In genomic region chr1:246831543-246831942, GRCh38 we compare ENCODE assay signal across 19 cellular contexts.
DNase-seq lines count a peak whose midpoint lies in the region; ATAC-seq, FAIRE-seq and TF ChIP-seq lines count a peak whose summit lies in the region.
"Had no signal": no experiment of that assay in that cellular context is flagged by ENCODE, and none has a peak within 500 bp of the region (broad histone marks: within the 10 kb centered on the region; RNA-seq: fewer than 3 reads in every experiment).

No MANE protein-coding gene starts in this region.

- no peaks in the 10 kb centered on the region for H3K4me1 Mint-ChIP-seq in GM23338

- no peak overlapping the region for H2BK5ac ChIP-seq in neuronal stem cell (ENCODE audit: low read length)

- H2AFZ ChIP-seq in GM23338 = peak overlapping the region; percentile 23; the same call in 1 of the 2 replicates
- no peak overlapping the region for H2AFZ ChIP-seq in endothelial cell of umbilical vein (ENCODE audit: low read depth, low read length)
- H2AFZ ChIP-seq in neuronal stem cell (ENCODE audit: low read length) = peak overlapping the region; percentile 69

- no peak overlapping the region for H2BK12ac ChIP-seq in neuronal stem cell (ENCODE audit: low read length)

- peaks cover 12% of the 10 kb centered on the region; the same call in 2 of the 3 replicates for H3K36me3 Mint-ChIP-seq in GM23338 (ENCODE audit: low read depth)

- H3K23ac ChIP-seq in neuronal stem cell (ENCODE audit: low read depth, low read length, poor library complexity) = no peak overlapping the region

- no peak overlapping the region for H4K91ac ChIP-seq in neuronal stem cell (ENCODE audit: low read depth, low read length, poor library complexity)

- CTCF ChIA-PET in endothelial cell of umbilical vein (lab: Charles Lee) = no interaction called here

- no peaks in the 10 kb centered on the region for H3K79me1 ChIP-seq in neuronal stem cell (ENCODE audit: low read depth, low read length)

- H3K14ac ChIP-seq in neuronal stem cell (ENCODE audit: low read length) = no peak overlapping the region

- dilution Hi-C loops in endothelial cell of umbilical vein (cut with MboI; ENCODE audit: extremely low pct_ligation_motif_present, low sequenced_read_pairs) = no loop called here

- FAIRE-seq in endothelial cell of umbilical vein (lab: Jason Lieb, UNC) = peak; percentile 58
- FAIRE-seq: GM12891, GM18507, H54 had no signal

- no peaks in the 10 kb centered on the region for H3F3A ChIP-seq in GM23338 (replicated peaks; ENCODE audit: low read depth)

- H2AK5ac ChIP-seq in neuronal stem cell (ENCODE audit: low read depth, low read length) = no peak overlapping the region

- peaks cover 6% of the 10 kb centered on the region for H3K27me3 Mint-ChIP-seq in GM23338 (ENCODE audit: insufficient read depth, low read depth, poor library complexity)

- H3K9ac ChIP-seq in endothelial cell of umbilical vein (replicated peaks; ENCODE audit: extremely low read depth, insufficient read depth, low read length) = no peak overlapping the region
- no peak overlapping the region for H3K9ac ChIP-seq in neuronal stem cell (ENCODE audit: low read depth, low read length, poor library complexity)

- H3K4me2 ChIP-seq in GM23338 (no peak overlapping the region), endothelial cell of umbilical vein (ENCODE audit: insufficient read depth, low read length) (peak overlapping the region; percentile 19), neuronal stem cell (ENCODE audit: insufficient read depth, low read length, poor library complexity, severe bottlenecking) (no peak overlapping the region)

- no TSS peak for BruUV-seq in endothelial cell of umbilical vein (replicated peaks; lab: Mats Ljungman, UMichigan)

- no peak overlapping the region for H2BK120ac ChIP-seq in neuronal stem cell (ENCODE audit: low read depth, low read length)

- ATAC-seq in GM23338 = no peak

- H3K9me3 ChIP-seq in endothelial cell of umbilical vein (replicated peaks; ENCODE audit: control insufficient read depth, insufficient read depth, low read length) (no peaks in the 10 kb centered on the region), neuronal stem cell (replicated peaks in 1 of 2; ENCODE audit: control insufficient read depth in 2 of 2, insufficient read depth in 1 of 2, low read depth in 1 of 2, low read length in 2 of 2) (peaks cover 7% of the 10 kb centered on the region in 2 donors)
- H3K9me3 ChIP-seq: HAP-1 had no signal

- H3K4me3 Mint-ChIP-seq in GM23338 = no peak overlapping the region
- H3K4me3 Mint-ChIP-seq: CD4-positive, alpha-beta memory T cell; HFFc6 had no signal

- no peak overlapping the region for H3K27ac ChIP-seq in GM23338 (ENCODE audit: low read depth)
- H3K27ac ChIP-seq in endothelial cell of umbilical vein (ENCODE audit: insufficient read depth, low read depth, low read length) = no peak overlapping the region
- no peak overlapping the region for H3K27ac ChIP-seq in neuronal stem cell (replicated peaks; ENCODE audit: low read length)

- H3K79me2 ChIP-seq in GM23338 (replicated peaks; ENCODE audit: insufficient read depth) (no peaks in the 10 kb centered on the region), endothelial cell of umbilical vein (ENCODE audit: control insufficient read depth, insufficient read depth, low read length) (no peaks in the 10 kb centered on the region)

- peaks cover 25% of the 10 kb centered on the region for H3K9me3 Mint-ChIP-seq in GM23338

- H3K9me1 ChIP-seq in endothelial cell of umbilical vein (replicated peaks; ENCODE audit: control insufficient read depth, extremely low read depth, insufficient read depth, low read length) = no peaks in the 10 kb centered on the region

- H2BK15ac ChIP-seq in neuronal stem cell (ENCODE audit: low read length) = no peak overlapping the region

- no peak for DNase-seq in GM23338 (ENCODE audit: low spot score)
- peak; percentile 38 for DNase-seq in NCI-H69 (lab: John Stamatoyannopoulos, UW)
- peak; percentile 40 for DNase-seq in endothelial cell of umbilical vein (ENCODE audit: low read depth, low spot score)
- no peak for DNase-seq in neuronal stem cell (ENCODE audit: low spot score)
- DNase-seq in epidermal melanocyte (ENCODE audit: insufficient read length, low spot score) = no peak
- no peak for DNase-seq in T-helper 9 cell
- DNase-seq: C1 segment of cervical spinal cord; Calu3; CD4-positive, alpha-beta memory T cell; COR-L47; DMS53; DMS79 treated with DMSO at 0.1 percent for 48 hours; GF-D8; GOT3; HFFc6 had no signal

- H3K36me3 ChIP-seq in GM23338 (ENCODE audit: insufficient read depth) (peaks cover 13% of the 10 kb centered on the region), endothelial cell of umbilical vein (ENCODE audit: control insufficient read depth in 2 of 2, extremely low read depth in 1 of 2, insufficient read depth in 2 of 2, low read length in 2 of 2) (no peaks in the 10 kb centered on the region), neuronal stem cell (replicated peaks in 1 of 2; ENCODE audit: control insufficient read depth in 2 of 2, insufficient read depth in 2 of 2, low read length in 2 of 2) (no peaks in the 10 kb centered on the region)
- H3K36me3 ChIP-seq: HAP-1 had no signal

- WGBS in neuronal stem cell (ENCODE audit: extremely low coverage in 2 of 2, insufficient read length in 2 of 2, insufficient replicate concordance in 1 of 2), 2 donors = no CpG with 5 or more reads among the region's 4 CpGs

- H3K4me1 ChIP-seq in GM23338 (ENCODE audit: insufficient read depth) (no peaks in the 10 kb centered on the region), endothelial cell of umbilical vein (ENCODE audit: control insufficient read depth, extremely low read depth, insufficient read depth, low read length) (peaks cover 5% of the 10 kb centered on the region), neuronal stem cell (ENCODE audit: control insufficient read depth in 2 of 2, insufficient read depth in 1 of 2, low read depth in 1 of 2, low read length in 2 of 2) (peaks cover 0 to 4% of the 10 kb centered on the region in 2 donors)

- TF ChIP-seq CTCF in GM23338 (conservative IDR thresholded peaks at IDR 0.05; ENCODE audit: low read depth in 2 of 2) (no peak), endothelial cell of umbilical vein (IDR thresholded peaks at IDR 0.05; ENCODE audit: extremely low read depth in 1 of 2, insufficient read depth in 1 of 2, low read depth in 1 of 2, low read length in 2 of 2) (no peak)

- no peak overlapping the region for H4K8ac ChIP-seq in neuronal stem cell (ENCODE audit: low read depth, low read length)

- peaks cover 5% of the 10 kb centered on the region; the same call in 1 of the 2 replicates for H3K9me2 ChIP-seq in GM23338 (ENCODE audit: insufficient read depth)

- no peak overlapping the region for H3K27ac Mint-ChIP-seq in GM23338
- H3K27ac Mint-ChIP-seq: CD4-positive, alpha-beta memory T cell; HFFc6 had no signal

- H3K4ac ChIP-seq in neuronal stem cell (ENCODE audit: low read length) = no peak overlapping the region

- H3K4me3 ChIP-seq in GM23338 = no peak overlapping the region
- H3K4me3 ChIP-seq in endothelial cell of umbilical vein (replicated peaks in 1 of 3; ENCODE audit: insufficient read depth in 1 of 3, low read depth in 1 of 3, low read length in 3 of 3) = no peak overlapping the region
- H3K4me3 ChIP-seq in neuronal stem cell (ENCODE audit: low read length in 2 of 2) = no peak overlapping the region
- H3K4me3 ChIP-seq: HAP-1 had no signal

- no peaks in the 10 kb centered on the region for H3K27me3 ChIP-seq in GM23338 (ENCODE audit: insufficient read depth)
- H3K27me3 ChIP-seq in endothelial cell of umbilical vein (ENCODE audit: control insufficient read depth in 2 of 2, insufficient read depth in 2 of 2, low read length in 2 of 2) = no peaks in the 10 kb centered on the region
- H3K27me3 ChIP-seq in neuronal stem cell (ENCODE audit: control insufficient read depth in 3 of 3, insufficient read depth in 3 of 3, low read depth in 1 of 3, low read length in 3 of 3) = no peaks in the 10 kb centered on the region

- POLR2A ChIA-PET in endothelial cell of umbilical vein (lab: Charles Lee) = no interaction called here

- intact Hi-C loops in endothelial cell of umbilical vein (cut with micrococcal nuclease) = loop anchor here (10.0 kb wide), 1 partner anchor 143 kb away; no protein-coding TSS in a partner anchor

- H4K20me1 ChIP-seq in GM23338 (replicated peaks; ENCODE audit: insufficient read depth) (no peaks in the 10 kb centered on the region), endothelial cell of umbilical vein (replicated peaks; ENCODE audit: control insufficient read depth, extremely low read depth, insufficient read depth, low read length) (no peaks in the 10 kb centered on the region)

- H3K18ac ChIP-seq in neuronal stem cell (ENCODE audit: low read length) = no peak overlapping the region

- TF ChIP-seq POLR2A in endothelial cell of umbilical vein (IDR thresholded peaks at IDR 0.05; ENCODE audit: low read depth, low read length) = no peak

TF ChIP-seq in GM23338, 12 proteins besides CTCF, POLR2A, EP300 and RAD21 (continues in another document):
- no peak for TF ChIP-seq ZNF331 (CRISPR knock-in tag; IDR thresholded peaks at IDR 0.05; ENCODE audit: low read depth)
- no peak for TF ChIP-seq EZH2phosphoT487 (IDR thresholded peaks at IDR 0.05; ENCODE audit: unreplicated experiment)
- TF ChIP-seq POLR2AphosphoS5 (IDR thresholded peaks at IDR 0.05; ENCODE audit: low read depth) = no peak
- TF ChIP-seq NANOG (IDR thresholded peaks at IDR 0.05; ENCODE audit: borderline replicate concordance) = no peak

TF ChIP-seq in endothelial cell of umbilical vein, 7 proteins besides CTCF, POLR2A, EP300 and RAD21:
- TF ChIP-seq MAX (IDR thresholded peaks at IDR 0.05; ENCODE audit: insufficient read depth, insufficient read length) (no peak), POLR2AphosphoS5 (IDR thresholded peaks at IDR 0.05; ENCODE audit: insufficient read depth, low read depth, low read length) (no peak), FOS (IDR thresholded peaks at IDR 0.05; ENCODE audit: borderline replicate concordance, insufficient read depth, low read length) (no peak)

Comparison
In these comparisons a context has a peak if more than half of its experiments do, and no peak if none do; other contexts are left out.
1. DNase-seq: peak in NCI-H69 (single experiment) and endothelial cell of umbilical vein (single experiment); none in GM23338 (single experiment), neuronal stem cell (single experiment), epidermal melanocyte (single experiment) and T-helper 9 cell (single experiment).